Comparison of ENCODE assay signal across 21 cellular contexts in genomic region chr3:59335338-59335737, GRCh38.
DNase-seq lines count a peak whose midpoint lies in the region; ATAC-seq and TF ChIP-seq lines count a peak whose summit lies in the region.
"Had no signal": no experiment of that assay in that cellular context is flagged by ENCODE, and none has a peak within 500 bp of the region (broad histone marks: within the 10 kb centered on the region; RNA-seq: fewer than 3 reads in every experiment).

No MANE protein-coding gene starts in this region.

- dilution Hi-C loops in mammary epithelial cell (cut with HindIII; ENCODE audit: low sequenced_read_pairs), result no loop called here

- no peaks in the 10 kb centered on the region for H4K20me1 ChIP-seq in mammary epithelial cell (ENCODE audit: insufficient read depth, low read length)
- H4K20me1 ChIP-seq: BLaER1 treated with 17β-estradiol and CSF1 and Interleukin-3, amounts not matched to agents 10 nM and 100 nM had no signal

- in situ Hi-C loops in mammary epithelial cell (cut with MboI; ENCODE audit: low sequenced_read_pairs in 2 of 2), result no loop called here

- no peak for TF ChIP-seq EP300 in esophagus muscularis mucosa (IDR thresholded peaks at IDR 0.05)

- ATAC-seq in heart right ventricle (peak in 5 of 8 donors; percentile 65 to 87 (median 70)), lung (ENCODE audit: insufficient read depth, low FRiP score) (peak; percentile 19)
- ATAC-seq: A549, GM12878, HepG2 had no signal

- intact Hi-C loops in MCF 10A (cut with micrococcal nuclease) (no loop called here), mammary epithelial cell (cut with micrococcal nuclease) (no loop called here), heart right ventricle (cut with DNase I) (no loop called here), esophagus muscularis mucosa (cut with DNase I) (no loop called here)

- H3K36me3 ChIP-seq in mammary epithelial cell (ENCODE audit: insufficient read depth, low read length) (no peaks in the 10 kb centered on the region), ACC112 (ENCODE audit: insufficient read depth, low read length) (no peaks in the 10 kb centered on the region), heart right ventricle (no peaks in the 10 kb centered on the region), lung (ENCODE audit: control insufficient read depth in 2 of 2, insufficient read depth in 2 of 2, low read length in 2 of 2) (no peaks in the 10 kb centered on the region), esophagus muscularis mucosa (no peaks in the 10 kb centered on the region)
- H3K36me3 ChIP-seq: BLaER1 treated with 17β-estradiol and CSF1 and Interleukin-3, amounts not matched to agents 10 nM and 100 nM had no signal

- TF ChIP-seq CTCF in MCF 10A (IDR thresholded peaks at IDR 0.05; ENCODE audit: unreplicated experiment) (no peak), mammary epithelial cell (conservative IDR thresholded peaks at IDR 0.05 in 1 of 2, IDR thresholded peaks at IDR 0.05 in 1 of 2; ENCODE audit: extremely low read depth in 1 of 2, insufficient read depth in 1 of 2, low read depth in 1 of 2, low read length in 2 of 2) (no peak), heart right ventricle (IDR thresholded peaks at IDR 0.05) (no peak), lung (IDR thresholded peaks at IDR 0.05; ENCODE audit: control extremely low read depth, extremely low read depth) (no peak), esophagus muscularis mucosa (IDR thresholded peaks at IDR 0.05) (no peak)

- H3K27me3 Mint-ChIP-seq in MCF 10A (ENCODE audit: insufficient read depth, unreplicated experiment), result no peaks in the 10 kb centered on the region
- H3K27me3 Mint-ChIP-seq: B cell; CD8-positive, alpha-beta memory T cell had no signal

- H3K4me1 ChIP-seq in mammary epithelial cell (ENCODE audit: insufficient read depth, low read length) (peaks cover 4% of the 10 kb centered on the region), ACC112 (ENCODE audit: control insufficient read depth, insufficient read depth, low read length, unreplicated experiment) (peaks cover 6% of the 10 kb centered on the region), heart right ventricle (peaks cover 0 to 13% (median 5%) of the 10 kb centered on the region in 9 donors), lung (ENCODE audit: control insufficient read depth in 2 of 2, insufficient read depth in 2 of 2, low read length in 2 of 2) (no peaks in the 10 kb centered on the region), esophagus muscularis mucosa (no peaks in the 10 kb centered on the region)
- H3K4me1 ChIP-seq: A549; BLaER1 treated with 17β-estradiol and CSF1 and Interleukin-3, amounts not matched to agents 10 nM and 100 nM had no signal

- H3K79me2 ChIP-seq in mammary epithelial cell (ENCODE audit: insufficient read depth, low read length), result no peaks in the 10 kb centered on the region
- no peaks in the 10 kb centered on the region for H3K79me2 ChIP-seq in ACC112 (ENCODE audit: control insufficient read depth, insufficient read depth, low read length, unreplicated experiment)

- no TSS peak for BruUV-seq in MCF 10A (replicated peaks; lab: Mats Ljungman, UMichigan)
- no TSS peak for BruUV-seq in mammary epithelial cell (replicated peaks; lab: Mats Ljungman, UMichigan)

- DNase-seq in MCF 10A (ENCODE audit: unreplicated experiment) (no peak), mammary epithelial cell (no peak), heart right ventricle (no peak), lung (ENCODE audit: low spot score) (no peak), occipital lobe (lab: John Stamatoyannopoulos, UW) (no peak), esophagus muscularis mucosa (ENCODE audit: extremely low spot score) (no peak)
- DNase-seq: CD4-positive, CD25-positive, alpha-beta regulatory T cell; CD8-positive, alpha-beta memory T cell; COR-L47; DMS 273 treated with DMSO at 0.1 percent for 48 hours; DMS53; DND-41; EL; H9 had no signal

- H3K27me3 ChIP-seq in mammary epithelial cell (ENCODE audit: insufficient read depth, low read length) (no peaks in the 10 kb centered on the region), ACC112 (ENCODE audit: insufficient read depth, low read length) (no peaks in the 10 kb centered on the region), heart right ventricle (no peaks in the 10 kb centered on the region), lung (ENCODE audit: control insufficient read depth, insufficient read depth) (no peaks in the 10 kb centered on the region), esophagus muscularis mucosa (no peaks in the 10 kb centered on the region)
- H3K27me3 ChIP-seq: BLaER1 treated with 17β-estradiol and CSF1 and Interleukin-3, amounts not matched to agents 10 nM and 100 nM had no signal

- peaks cover 15% of the 10 kb centered on the region for H3K36me3 Mint-ChIP-seq in MCF 10A (ENCODE audit: insufficient read depth, unreplicated experiment)
- H3K36me3 Mint-ChIP-seq: CD4-positive, CD25-positive, alpha-beta regulatory T cell; CD8-positive, alpha-beta memory T cell had no signal

- WGBS in mammary epithelial cell (ENCODE audit: low coverage, missing lambda C conversion rate), result 91% methylated on average over 6 of the region's 6 CpGs
- WGBS in heart right ventricle, 2 donors, result 51 to 52% methylated on average over 6 of the region's 6 CpGs
- WGBS in lung, 2 donors, result 63 to 71% methylated on average over 6 of the region's 6 CpGs
- 91% methylated on average over 6 of the region's 6 CpGs for WGBS in esophagus muscularis mucosa

- CTCF ChIA-PET in MCF 10A (lab: Yijun Ruan, JAX) (interaction anchor here (0.9 kb wide), 1 partner anchor 149 kb away, joined by 3 read pairs; no protein-coding TSS in a partner anchor), mammary epithelial cell (lab: Charles Lee; ENCODE audit: low non-redundant PET) (no interaction called here)

- H3K27ac Mint-ChIP-seq in MCF 10A (ENCODE audit: low read depth, unreplicated experiment), result peak overlapping the region; percentile 89
- H3K27ac Mint-ChIP-seq: B cell, H9 had no signal

- H3K27ac ChIP-seq in mammary epithelial cell (ENCODE audit: insufficient read depth, low read depth, low read length) (no peak overlapping the region), ACC112 (ENCODE audit: low read depth, low read length) (peak overlapping the region; percentile 75), heart right ventricle (peak overlapping the region in 6 of 10 donors; percentile 4 to 62 (median 40)), lung (ENCODE audit: low read depth in 1 of 2, low read length in 1 of 2) (no peak overlapping the region), esophagus muscularis mucosa (replicated peaks in 1 of 4) (no peak overlapping the region)
- H3K27ac ChIP-seq: 22Rv1; A549; BLaER1 treated with 17β-estradiol and CSF1 and Interleukin-3, amounts not matched to agents 10 nM and 100 nM had no signal

- no peaks in the 10 kb centered on the region for H3K9me3 ChIP-seq in mammary epithelial cell (replicated peaks; ENCODE audit: insufficient read depth, low read length)
- no peaks in the 10 kb centered on the region for H3K9me3 ChIP-seq in heart right ventricle
- no peaks in the 10 kb centered on the region for H3K9me3 ChIP-seq in lung (ENCODE audit: control insufficient read depth in 2 of 2, insufficient read depth in 1 of 2, low read length in 1 of 2)
- H3K9me3 ChIP-seq in esophagus muscularis mucosa, result no peaks in the 10 kb centered on the region
- H3K9me3 ChIP-seq: A549 had no signal

- no peak overlapping the region for H3K9ac ChIP-seq in mammary epithelial cell (ENCODE audit: insufficient read depth, low read length)
- H3K9ac ChIP-seq: BLaER1 treated with 17β-estradiol and CSF1 and Interleukin-3, amounts not matched to agents 10 nM and 100 nM had no signal

- POLR2A ChIA-PET in MCF 10A (lab: Yijun Ruan, JAX), result interaction anchor here (1.4 to 1.6 kb wide), 2 partner anchors 90 to 233 kb away, joined by 4 to 13 read pairs; no protein-coding TSS in a partner anchor

- H3K4me3 Mint-ChIP-seq in MCF 10A (ENCODE audit: unreplicated experiment), result no peak overlapping the region
- H3K4me3 Mint-ChIP-seq: B cell; CD4-positive, CD25-positive, alpha-beta regulatory T cell; CD8-positive, alpha-beta memory T cell; H9 had no signal

- no peak overlapping the region for H3K4me2 ChIP-seq in mammary epithelial cell (ENCODE audit: insufficient read depth, low read depth, low read length)
- H3K4me2 ChIP-seq: A549; BLaER1 treated with 17β-estradiol and CSF1 and Interleukin-3, amounts not matched to agents 10 nM and 100 nM had no signal

- H3K4me3 ChIP-seq in mammary epithelial cell (replicated peaks in 1 of 3; ENCODE audit: insufficient read depth in 1 of 3, low read depth in 2 of 3, low read length in 3 of 3) (no peak overlapping the region), ACC112 (ENCODE audit: low read depth, low read length) (no peak overlapping the region), heart right ventricle (no peak overlapping the region), lung (no peak overlapping the region), esophagus muscularis mucosa (no peak overlapping the region)
- H3K4me3 ChIP-seq: A549; BLaER1 treated with 17β-estradiol and CSF1 and Interleukin-3, amounts not matched to agents 10 nM and 100 nM; GM12878 had no signal

- peaks cover 9% of the 10 kb centered on the region for H3K9me3 Mint-ChIP-seq in MCF 10A (ENCODE audit: unreplicated experiment)

- H2AFZ ChIP-seq in mammary epithelial cell (ENCODE audit: low read depth, low read length), result no peak overlapping the region
- H2AFZ ChIP-seq in ACC112 (ENCODE audit: low read length, unreplicated experiment), result no peak overlapping the region

- TF ChIP-seq POLR2A in esophagus muscularis mucosa (IDR thresholded peaks at IDR 0.05; ENCODE audit: low read depth), result no peak

- H3K4me1 Mint-ChIP-seq in MCF 10A (ENCODE audit: insufficient read depth, unreplicated experiment), result peaks cover 28% of the 10 kb centered on the region
- H3K4me1 Mint-ChIP-seq: H9 had no signal

Comparison
In these comparisons a context has a peak if more than half of its experiments do, and no peak if none do; other contexts are left out.
1. H3K27ac ChIP-seq: peak in ACC112 (single experiment) and heart right ventricle (6 of 10); none in mammary epithelial cell (single experiment), lung (0 of 2) and esophagus muscularis mucosa (0 of 4).